Comparison of ENCODE assay signal across 24 cellular contexts in genomic region chr12:25785164-25785563, GRCh38.
"Had no signal": no experiment of that assay in that cellular context is flagged by ENCODE, and none has a peak within 500 bp of the region (broad histone marks: within the 10 kb centered on the region; RNA-seq: fewer than 3 reads in every experiment).

No MANE protein-coding gene starts in this region.

- H3K4me1 ChIP-seq: pancreas, psoas muscle, sigmoid colon had no signal

- FAIRE-seq: pancreas, small intestine had no signal

- H3K9me3 ChIP-seq: ascending aorta, heart right ventricle, pancreas, psoas muscle, sigmoid colon, vagina had no signal

- H3K27ac ChIP-seq: ascending aorta, coronary artery, heart right ventricle, pancreas, psoas muscle, sigmoid colon, vagina had no signal

- H3K27me3 ChIP-seq: ascending aorta, heart right ventricle, pancreas, sigmoid colon, vagina had no signal

- DNase-seq: activated CD4-positive, alpha-beta memory T cell treated with anti-CD3 and anti-CD28 coated beads for 36 hours; activated CD4-positive, alpha-beta T cell treated with anti-CD3 and anti-CD28 coated beads, Interleukin-2, amount 10 ng/mL, durations not matched to agents 24 days and 14 days; activated CD4-positive, CD25-positive, alpha-beta regulatory T cell treated with anti-CD3 and anti-CD28 coated beads, Interleukin-2, amount 50 U/mL, for 72 hours; activated CD8-positive, alpha-beta memory T cell treated with anti-CD3 and anti-CD28 coated beads, Interleukin-2, amount 50 U/mL, for 4 hours; activated gamma-delta T cell; activated naive CD4-positive, alpha-beta T cell treated with anti-CD3 and anti-CD28 coated beads, Interleukin-2, amount 10 ng/mL, durations not matched to agents 7 days and 5 days; activated naive CD8-positive, alpha-beta T cell treated with anti-CD3 and anti-CD28 coated beads, Interleukin-2, amount 10 ng/mL, durations not matched to agents 7 days and 5 days; activated T-cell treated with anti-CD3 and anti-CD28 coated beads, Interleukin-2, amount 50 U/mL, for 1 hour; effector memory CD8-positive, alpha-beta T cell; foreskin fibroblast; heart right ventricle; naive thymus-derived CD8-positive, alpha-beta T cell; pancreas; psoas muscle; sigmoid colon; small intestine; stimulated activated CD4-positive, alpha-beta T cell treated with anti-CD3 and anti-CD28 coated beads, Interleukin-4, amount 100 ng/mL, for 24 hours; stimulated activated naive CD8-positive, alpha-beta T cell treated with anti-CD3 and anti-CD28 coated beads, Interleukin-15, amount 100 ng/mL, for 72 hours; substantia nigra had no signal

- H3K36me3 ChIP-seq: ascending aorta, heart right ventricle, pancreas, sigmoid colon, vagina had no signal

- ATAC-seq: effector memory CD8-positive, alpha-beta T cell; esophagus mucosa; heart right ventricle; naive thymus-derived CD8-positive, alpha-beta T cell; pancreas; psoas muscle; stimulated activated effector memory CD8-positive, alpha-beta T cell treated with anti-CD3 and anti-CD28 coated beads, Interleukin-12 subunit alpha, Interleukin-12 subunit beta, amount 100 ng/mL, for 72 hours; stimulated activated naive CD8-positive, alpha-beta T cell treated with anti-CD3 and anti-CD28 coated beads, Interleukin-15, amount 100 ng/mL, for 72 hours had no signal

- H3K4me3 ChIP-seq: ascending aorta, coronary artery, heart right ventricle, pancreas, psoas muscle, sigmoid colon, vagina had no signal
